8 cellular contexts compared by ENCODE assay signal in genomic region chr15:34336947-34337556, GRCh38. TPM values are rescaled to one million over a fixed set of nuclear protein-coding genes. Genes with fewer than 3 reads are reported as not detected.
DNase-seq lines count a peak whose midpoint lies in the region; ATAC-seq, FAIRE-seq and TF ChIP-seq lines count a peak whose summit lies in the region.

No MANE protein-coding gene starts in this region.

- CTCF ChIA-PET in activated CD8-positive, alpha-beta T cell treated with anti-CD3 and anti-CD28 coated beads, Interleukin-2, amount 10 ng/mL, durations not matched to agents 7 days and 5 days (lab: Charles Lee) = interaction anchor here (3.3 to 5.3 kb wide), 3 partner anchors 9 to 96 kb away, joined by 14 to 51 read pairs (median 28); partner anchors contain the start of gene LPCAT4

- H3K27ac Mint-ChIP-seq in activated CD8-positive, alpha-beta T cell treated with anti-CD3 and anti-CD28 coated beads, Interleukin-2, amount 10 ng/mL, durations not matched to agents 7 days and 5 days = peak overlapping the region; percentile 97

- H2AFZ ChIP-seq in parathyroid adenoma = peak overlapping the region; percentile 91

- peaks cover 62% of the 10 kb centered on the region for H3K4me1 Mint-ChIP-seq in activated CD8-positive, alpha-beta T cell treated with anti-CD3 and anti-CD28 coated beads, Interleukin-2, amount 10 ng/mL, durations not matched to agents 7 days and 5 days (ENCODE audit: low read depth)

- DNase-seq in AG09309 (ENCODE audit: low read depth) (no peak), GM19239 (ENCODE audit: insufficient read length, low spot score) (no peak), HTR-8/SVneo (ENCODE audit: insufficient read length, low spot score) (no peak), fibroblast of villous mesenchyme (ENCODE audit: low read depth) (no peak), amniotic stem cell (lab: John Stamatoyannopoulos, UW) (no peak)
- peak; percentile 48 for DNase-seq in activated CD8-positive, alpha-beta T cell treated with anti-CD3 and anti-CD28 coated beads, Interleukin-2, amount 10 ng/mL, durations not matched to agents 7 days and 5 days
- DNase-seq in effector CD8-positive, alpha-beta T cell (lab: John Stamatoyannopoulos, UW) = no peak

- H3K4me3 ChIP-seq in AG09309 (ENCODE audit: control insufficient read depth, low read depth, low read length) = peak overlapping the region; percentile 92
- peak overlapping the region; percentile 91 for H3K4me3 ChIP-seq in fibroblast of villous mesenchyme (ENCODE audit: low read depth, low read length)
- peak overlapping the region; percentile 76 for H3K4me3 ChIP-seq in parathyroid adenoma (ENCODE audit: low read depth, low read length)

- H3K4me2 ChIP-seq in parathyroid adenoma (ENCODE audit: low read length) = peak overlapping the region; percentile 86

- TF ChIP-seq CTCF in AG09309 (IDR thresholded peaks at IDR 0.05; ENCODE audit: control insufficient read depth, insufficient read depth, low read depth, low read length, missing control alignments) (no peak), fibroblast of villous mesenchyme (IDR thresholded peaks at IDR 0.05; ENCODE audit: insufficient read depth, low read depth, low read length) (no peak), parathyroid adenoma (IDR thresholded peaks at IDR 0.05) (no peak)

- no peaks in the 10 kb centered on the region for H3K27me3 ChIP-seq in parathyroid adenoma (ENCODE audit: control insufficient read depth, insufficient read depth, low read length)

- no peaks in the 10 kb centered on the region for H3K27me3 Mint-ChIP-seq in activated CD8-positive, alpha-beta T cell treated with anti-CD3 and anti-CD28 coated beads, Interleukin-2, amount 10 ng/mL, durations not matched to agents 7 days and 5 days (ENCODE audit: low read depth)

- H3K9me3 Mint-ChIP-seq in activated CD8-positive, alpha-beta T cell treated with anti-CD3 and anti-CD28 coated beads, Interleukin-2, amount 10 ng/mL, durations not matched to agents 7 days and 5 days (ENCODE audit: insufficient read depth) = no peaks in the 10 kb centered on the region

- POLR2A ChIA-PET in activated CD8-positive, alpha-beta T cell treated with anti-CD3 and anti-CD28 coated beads, Interleukin-2, amount 10 ng/mL, durations not matched to agents 7 days and 5 days (lab: Charles Lee) = interaction anchor here (0.9 to 3.6 kb wide), 7 partner anchors 10 to 247 kb away, joined by 3 to 61 read pairs (median 8); partner anchors contain the start of genes GOLGA8B and LPCAT4

- peaks cover 33% of the 10 kb centered on the region for H3K36me3 Mint-ChIP-seq in activated CD8-positive, alpha-beta T cell treated with anti-CD3 and anti-CD28 coated beads, Interleukin-2, amount 10 ng/mL, durations not matched to agents 7 days and 5 days (ENCODE audit: low read depth)

- H3K4me3 Mint-ChIP-seq in activated CD8-positive, alpha-beta T cell treated with anti-CD3 and anti-CD28 coated beads, Interleukin-2, amount 10 ng/mL, durations not matched to agents 7 days and 5 days = peak overlapping the region; percentile 97

- H3K27ac ChIP-seq in parathyroid adenoma = peak overlapping the region; percentile 61

- H3K9ac ChIP-seq in parathyroid adenoma = no peak overlapping the region

- H3K9me3 ChIP-seq in parathyroid adenoma (ENCODE audit: control insufficient read depth, low read length) = no peaks in the 10 kb centered on the region

- no peaks in the 10 kb centered on the region for H3K36me3 ChIP-seq in parathyroid adenoma (ENCODE audit: control insufficient read depth, insufficient read depth, low read length)

- peak; percentile 18 for ATAC-seq in activated CD8-positive, alpha-beta T cell treated with anti-CD3 and anti-CD28 coated beads, Interleukin-2, amount 10 ng/mL, durations not matched to agents 7 days and 5 days

- no peaks in the 10 kb centered on the region for H3K79me2 ChIP-seq in parathyroid adenoma

- no peaks in the 10 kb centered on the region for H3K4me1 ChIP-seq in parathyroid adenoma

- FAIRE-seq in GM19239 (lab: Jason Lieb, UNC) (peak; percentile 87), HTR-8/SVneo (lab: Jason Lieb, UNC) (peak; percentile 33)

RNA-seq across cellular contexts. Expression of gene SLC12A6, which starts 0.5 kb away (rescaled TPM):
- 10 to 100 TPM; 24.8 to 25.3 TPM for total RNA-seq in activated CD8-positive, alpha-beta T cell treated with anti-CD3 and anti-CD28 coated beads, Interleukin-2, amount 10 ng/mL, durations not matched to agents 7 days and 5 days
- total RNA-seq in fibroblast of villous mesenchyme = 12.5 and 12.6 TPM in 2 replicates

RNA-seq across cellular contexts. Expression of gene NOP10, which starts 5.9 kb away (rescaled TPM):
- total RNA-seq in activated CD8-positive, alpha-beta T cell treated with anti-CD3 and anti-CD28 coated beads, Interleukin-2, amount 10 ng/mL, durations not matched to agents 7 days and 5 days = 100 to 1,000 TPM; 180 to 182 TPM
- 190 and 201 TPM in 2 replicates for total RNA-seq in fibroblast of villous mesenchyme

RNA-seq across cellular contexts. Expression of gene NUTM1, which starts 6.1 kb away (rescaled TPM):
- total RNA-seq in activated CD8-positive, alpha-beta T cell treated with anti-CD3 and anti-CD28 coated beads, Interleukin-2, amount 10 ng/mL, durations not matched to agents 7 days and 5 days = not detected
- total RNA-seq in fibroblast of villous mesenchyme = not detected in 2 replicates

RNA-seq across cellular contexts. Expression of gene LPCAT4, which starts 29.9 kb away (rescaled TPM):
- 100 to 1,000 TPM; 106 to 115 TPM for total RNA-seq in activated CD8-positive, alpha-beta T cell treated with anti-CD3 and anti-CD28 coated beads, Interleukin-2, amount 10 ng/mL, durations not matched to agents 7 days and 5 days
- total RNA-seq in fibroblast of villous mesenchyme = 11.0 and 19.9 TPM in 2 replicates
